12 cellular contexts compared by ENCODE assay signal in the genomic region with DNA sequence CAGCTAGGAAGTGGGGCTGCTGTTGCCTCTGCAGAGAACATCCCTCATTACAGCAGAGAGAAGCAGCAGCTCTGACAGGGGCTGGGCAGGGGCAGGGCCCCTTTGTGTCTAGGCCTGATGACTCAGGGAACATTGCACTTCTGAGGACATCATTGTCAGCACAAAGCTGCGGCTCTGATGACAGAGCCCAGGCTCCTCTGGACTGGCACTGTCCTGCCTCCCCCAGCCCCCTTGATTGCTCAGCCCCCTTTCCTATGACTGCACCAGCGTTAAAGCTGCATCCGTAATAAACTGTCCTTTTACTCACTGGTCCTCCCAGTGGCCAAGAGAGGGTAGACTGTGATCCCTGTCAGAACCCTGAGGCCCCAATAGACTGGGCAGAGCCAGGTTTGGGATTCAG. TPM values are rescaled to one million over a fixed set of nuclear protein-coding genes. Genes with fewer than 3 reads are reported as not detected.
DNase-seq lines count a peak whose midpoint lies in the region; ATAC-seq and TF ChIP-seq lines count a peak whose summit lies in the region.
"Had no signal": no experiment of that assay in that cellular context is flagged by ENCODE, and none has a peak within 500 bp of the region (broad histone marks: within the 10 kb centered on the region; RNA-seq: fewer than 3 reads in every experiment).

No MANE protein-coding gene starts in this region.

- H3K4me3 ChIP-seq in BJ (ENCODE audit: low read depth, low read length), result no peak overlapping the region
- H3K4me3 ChIP-seq in HFF-Myc (replicated peaks; ENCODE audit: low read depth, low read length), result no peak overlapping the region

- CTCF ChIA-PET in BJ (lab: Yijun Ruan, JAX), result interaction anchor here (0.7 to 2.9 kb wide), 6 partner anchors 10 to 412 kb away, joined by 3 to 11 read pairs (median 8); no protein-coding TSS in a partner anchor

- H3K4me3 Mint-ChIP-seq in mesothelial cell of epicardium, result no peak overlapping the region
- H3K4me3 Mint-ChIP-seq: activated B cell treated with CpG ODN at 0.5 μM for 24 hours; activated naive CD4-positive, alpha-beta T cell treated with anti-CD3 and anti-CD28 coated beads, Interleukin-2, amount 50 U/mL, for 24 hours; natural killer cell had no signal

- no peak overlapping the region for H3K27ac Mint-ChIP-seq in mesothelial cell of epicardium
- H3K27ac Mint-ChIP-seq: activated B cell treated with CpG ODN at 0.5 μM for 24 hours; activated naive CD4-positive, alpha-beta T cell treated with anti-CD3 and anti-CD28 coated beads, Interleukin-2, amount 50 U/mL, for 24 hours; natural killer cell had no signal

- peaks cover 4% of the 10 kb centered on the region; the same call in 1 of the 2 replicates for H3K27me3 ChIP-seq in BJ (ENCODE audit: control insufficient read depth, insufficient read depth, low read length)

- peak; percentile 54 for TF ChIP-seq CTCF in BJ (IDR thresholded peaks at IDR 0.05; ENCODE audit: insufficient read depth, low read depth, low read length)
- TF ChIP-seq CTCF in HFF-Myc (IDR thresholded peaks at IDR 0.05; ENCODE audit: low read depth, low read length, missing control alignments), result peak; percentile 37
- TF ChIP-seq CTCF in mesothelial cell of epicardium (IDR thresholded peaks at IDR 0.05; ENCODE audit: unreplicated experiment), result no peak

- H3K36me3 Mint-ChIP-seq in mesothelial cell of epicardium, result no peaks in the 10 kb centered on the region
- H3K36me3 Mint-ChIP-seq: activated naive CD4-positive, alpha-beta T cell treated with anti-CD3 and anti-CD28 coated beads, Interleukin-2, amount 50 U/mL, for 24 hours; natural killer cell had no signal

- DNase-seq in BJ (ENCODE audit: low read depth) (no peak), HFF-Myc (ENCODE audit: extremely low read depth, low read depth) (no peak), astrocyte of the hippocampus (ENCODE audit: low read depth, low spot score) (peak; percentile 32), left lobe of liver (ENCODE audit: low spot score) (no peak), germinal center (ENCODE audit: low spot score) (no peak), mesothelial cell of epicardium (ENCODE audit: low spot score in 2 of 2, unreplicated experiment in 2 of 2) (no peak), NCI-H345 treated with DMSO at 0.1 percent for 48 hours (lab: John Stamatoyannopoulos, UW; ENCODE audit: unreplicated experiment) (no peak)
- DNase-seq in activated naive CD4-positive, alpha-beta T cell treated with anti-CD3 and anti-CD28 coated beads, Interleukin-2, amount 50 U/mL, for 16 hours, result no peak
- DNase-seq: activated B cell treated with CpG ODN at 0.5 μM for 24 hours, foreskin melanocyte, natural killer cell had no signal

- H3K4me1 Mint-ChIP-seq in mesothelial cell of epicardium, result peaks cover 13% of the 10 kb centered on the region
- H3K4me1 Mint-ChIP-seq: activated B cell treated with CpG ODN at 0.5 μM for 24 hours; activated naive CD4-positive, alpha-beta T cell treated with anti-CD3 and anti-CD28 coated beads, Interleukin-2, amount 50 U/mL, for 24 hours; natural killer cell had no signal

- H3K27me3 Mint-ChIP-seq in mesothelial cell of epicardium (ENCODE audit: low read depth), result peaks cover 53% of the 10 kb centered on the region

- POLR2A ChIA-PET in BJ (lab: Charles Lee), result no interaction called here

- H3K9me3 Mint-ChIP-seq in mesothelial cell of epicardium, result no peaks in the 10 kb centered on the region
- H3K9me3 Mint-ChIP-seq: activated naive CD4-positive, alpha-beta T cell treated with anti-CD3 and anti-CD28 coated beads, Interleukin-2, amount 50 U/mL, for 24 hours; natural killer cell had no signal

- ATAC-seq in left lobe of liver, result peak; percentile 68
- ATAC-seq: natural killer cell had no signal

- no peaks in the 10 kb centered on the region for H3K36me3 ChIP-seq in BJ (ENCODE audit: control insufficient read depth, insufficient read depth, low read length)

RNA-seq across cellular contexts. Expression of gene TRH, which starts 18.3 kb away (rescaled TPM):
- not detected in 2 replicates for polyA plus RNA-seq in BJ (2011; rRNA removed)
- not detected in 2 replicates for polyA minus RNA-seq in BJ (2011; rRNA and poly(A)+ RNA removed)
- not detected for total RNA-seq in left lobe of liver
- 0.13 to 0.38 TPM (median 0.31 TPM) in 3 replicates for total RNA-seq in mesothelial cell of epicardium
- total RNA-seq: activated B cell treated with CpG ODN at 0.5 μM for 24 hours, natural killer cell had no signal
